18 cellular contexts compared by ENCODE assay signal in the genomic region with DNA sequence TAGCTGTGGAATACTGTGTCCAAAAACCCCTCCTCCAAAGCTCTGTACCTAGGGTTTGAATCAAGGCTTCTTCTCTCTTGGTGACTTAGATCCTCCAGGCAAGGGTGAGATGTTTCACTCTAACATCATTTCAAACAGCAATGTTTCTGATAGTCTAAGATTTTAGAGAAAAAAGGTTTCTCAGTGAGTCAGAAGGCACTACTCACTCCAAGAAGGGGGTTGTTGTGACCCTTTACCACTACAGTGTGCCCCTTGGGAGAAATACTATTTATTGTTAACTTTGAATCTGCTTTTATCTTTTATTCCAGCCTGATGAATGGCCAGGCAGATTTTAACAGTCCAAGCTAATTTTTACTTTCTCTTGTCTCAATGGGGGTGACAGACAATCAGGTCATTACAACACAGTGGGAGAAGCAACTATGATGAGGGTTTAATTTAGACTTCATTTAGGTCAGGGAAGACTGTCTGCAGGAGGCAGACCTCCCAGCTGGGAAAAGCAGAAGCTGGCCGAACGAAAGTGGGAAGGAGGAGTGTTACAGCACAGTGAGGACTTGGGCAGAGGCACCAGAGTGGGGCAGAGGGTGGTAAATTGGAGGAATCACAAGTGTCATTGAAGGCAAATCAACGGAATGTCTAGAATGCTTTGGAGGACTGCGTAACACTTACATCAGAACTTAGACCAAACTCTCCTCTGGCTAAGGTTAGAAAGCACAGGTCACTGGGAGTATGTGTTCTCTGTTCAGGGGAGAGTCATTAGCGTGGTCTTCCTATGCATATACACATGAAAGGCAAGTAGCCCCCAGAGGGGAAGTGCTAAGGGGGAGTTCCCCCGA. TPM values are rescaled to one million over a fixed set of nuclear protein-coding genes. Genes with fewer than 3 reads are reported as not detected.
DNase-seq lines count a peak whose midpoint lies in the region; ATAC-seq, FAIRE-seq and TF ChIP-seq lines count a peak whose summit lies in the region.
"Had no signal": no experiment of that assay in that cellular context is flagged by ENCODE, and none has a peak within 500 bp of the region (broad histone marks: within the 10 kb centered on the region; RNA-seq: fewer than 3 reads in every experiment).

No MANE protein-coding gene starts in this region.

- peaks cover 15% of the 10 kb centered on the region for H3K4me1 Mint-ChIP-seq in astrocyte (ENCODE audit: low read depth, unreplicated experiment)
- H3K4me1 Mint-ChIP-seq in neural crest cell: peaks cover 12% of the 10 kb centered on the region
- H3K4me1 Mint-ChIP-seq in osteocyte (ENCODE audit: unreplicated experiment): peaks cover 15% of the 10 kb centered on the region

- H3K4me3 ChIP-seq in astrocyte (ENCODE audit: insufficient read depth, low read depth, low read length) (no peak overlapping the region), gastrocnemius medialis (no peak overlapping the region)

- H3K4me2 ChIP-seq in astrocyte (ENCODE audit: low read length): peak overlapping the region; percentile 78

- TF ChIP-seq CTCF in astrocyte (IDR thresholded peaks at IDR 0.05; ENCODE audit: insufficient read depth, low read depth, low read length): no peak
- no peak for TF ChIP-seq CTCF in neural crest cell (conservative IDR thresholded peaks at IDR 0.05)
- no peak for TF ChIP-seq CTCF in gastrocnemius medialis (IDR thresholded peaks at IDR 0.05 in 4 of 5, conservative IDR thresholded peaks at IDR 0.05 in 1 of 5)
- TF ChIP-seq CTCF in osteocyte (IDR thresholded peaks at IDR 0.05): no peak

- H2AFZ ChIP-seq in astrocyte (ENCODE audit: low read depth, low read length): no peak overlapping the region

- TF ChIP-seq POLR2A in gastrocnemius medialis (IDR thresholded peaks at IDR 0.05): no peak

- H3K36me3 Mint-ChIP-seq in astrocyte (ENCODE audit: low read depth, unreplicated experiment): peaks cover 6% of the 10 kb centered on the region
- no peaks in the 10 kb centered on the region for H3K36me3 Mint-ChIP-seq in neural crest cell (ENCODE audit: low read depth)
- H3K36me3 Mint-ChIP-seq in osteocyte (ENCODE audit: unreplicated experiment): no peaks in the 10 kb centered on the region

- intact Hi-C loops in gastrocnemius medialis (cut with DNase I; ENCODE audit: low total_unique reads): no loop called here

- peak overlapping the region; percentile 62 for H3K9ac ChIP-seq in astrocyte (ENCODE audit: low read length)

- H3K79me2 ChIP-seq in astrocyte (ENCODE audit: insufficient read depth, low read length): no peaks in the 10 kb centered on the region

- peaks cover 2% of the 10 kb centered on the region for H3K27me3 ChIP-seq in astrocyte (ENCODE audit: insufficient read depth, low read length)
- no peaks in the 10 kb centered on the region for H3K27me3 ChIP-seq in gastrocnemius medialis

- H3K4me1 ChIP-seq in astrocyte (ENCODE audit: insufficient read depth, low read length): peaks cover 16% of the 10 kb centered on the region
- H3K4me1 ChIP-seq in gastrocnemius medialis: no peaks in the 10 kb centered on the region

- H3K27ac ChIP-seq in astrocyte (ENCODE audit: low read depth, low read length) (peak overlapping the region; percentile 57), gastrocnemius medialis (no peak overlapping the region)

- H3K27me3 Mint-ChIP-seq in astrocyte (ENCODE audit: low read depth, unreplicated experiment) (no peaks in the 10 kb centered on the region), neural crest cell (ENCODE audit: low read depth) (no peaks in the 10 kb centered on the region), osteocyte (ENCODE audit: unreplicated experiment) (no peaks in the 10 kb centered on the region)

- H3K4me3 Mint-ChIP-seq in astrocyte (ENCODE audit: unreplicated experiment) (no peak overlapping the region), neural crest cell (no peak overlapping the region), osteocyte (ENCODE audit: unreplicated experiment) (no peak overlapping the region)
- H3K4me3 Mint-ChIP-seq: activated CD8-positive, alpha-beta memory T cell treated with anti-CD3 and anti-CD28 coated beads, Interleukin-2, amount 10 ng/mL, durations not matched to agents 7 days and 5 days had no signal

- no peak for ATAC-seq in gastrocnemius medialis
- no peak for ATAC-seq in HG03159 (IDR thresholded peaks at IDR 0.05; ENCODE audit: unreplicated experiment)
- ATAC-seq: activated CD8-positive, alpha-beta memory T cell treated with anti-CD3 and anti-CD28 coated beads, Interleukin-2, amount 10 ng/mL, durations not matched to agents 7 days and 5 days; HepG2 had no signal

- peak overlapping the region; percentile 56 for H3K27ac Mint-ChIP-seq in astrocyte (ENCODE audit: unreplicated experiment)
- H3K27ac Mint-ChIP-seq in neural crest cell (ENCODE audit: unreplicated experiment): peak overlapping the region; percentile 32
- H3K27ac Mint-ChIP-seq in osteocyte (ENCODE audit: unreplicated experiment): no peak overlapping the region
- H3K27ac Mint-ChIP-seq: activated CD8-positive, alpha-beta memory T cell treated with anti-CD3 and anti-CD28 coated beads, Interleukin-2, amount 10 ng/mL, durations not matched to agents 7 days and 5 days had no signal

- in situ Hi-C loops in gastrocnemius medialis (cut with MboI; ENCODE audit: low sequenced_read_pairs in 4 of 4): no loop called here

- H3K9me3 ChIP-seq in astrocyte (ENCODE audit: insufficient read depth, low read depth, low read length) (no peaks in the 10 kb centered on the region), gastrocnemius medialis (no peaks in the 10 kb centered on the region)

- DNase-seq in NOMO-1 treated with DMSO at 0.1 percent for 48 hours (lab: John Stamatoyannopoulos, UW; ENCODE audit: unreplicated experiment): peak; percentile 7
- DNase-seq in NOMO-1 treated with dmso at 0.1 percent for 144 hours (lab: John Stamatoyannopoulos, UW; ENCODE audit: unreplicated experiment): no peak
- peak; percentile 92 for DNase-seq in astrocyte (ENCODE audit: low read depth)
- DNase-seq in neural crest cell (ENCODE audit: low read depth, low spot score): no peak
- no peak for DNase-seq in HPDE6-E6E7 (ENCODE audit: extremely low spot score)
- no peak for DNase-seq in gastrocnemius medialis
- DNase-seq in osteocyte (ENCODE audit: extremely low spot score, unreplicated experiment): no peak
- DNase-seq: activated CD8-positive, alpha-beta memory T cell treated with anti-CD3 and anti-CD28 coated beads, Interleukin-2, amount 10 ng/mL, durations not matched to agents 7 days and 5 days; C1 segment of cervical spinal cord; GF-D8; glutamatergic neuron; NCI-H187; NCI-H446; stimulated activated CD8-positive, alpha-beta memory T cell treated with anti-CD3 and anti-CD28 coated beads, Interleukin-4, amount 100 ng/mL, for 48 hours had no signal

- H4K20me1 ChIP-seq in astrocyte (ENCODE audit: insufficient read depth, low read length): no peaks in the 10 kb centered on the region

- FAIRE-seq in astrocyte (lab: Jason Lieb, UNC): no peak
- FAIRE-seq: A204.1, GM12891, HepG2 had no signal

- H3K9me3 Mint-ChIP-seq in astrocyte (ENCODE audit: unreplicated experiment) (peaks cover 11% of the 10 kb centered on the region), neural crest cell (no peaks in the 10 kb centered on the region), osteocyte (ENCODE audit: unreplicated experiment) (no peaks in the 10 kb centered on the region)

- H3K36me3 ChIP-seq in astrocyte (ENCODE audit: insufficient read depth, low read length) (no peaks in the 10 kb centered on the region), gastrocnemius medialis (no peaks in the 10 kb centered on the region)

RNA-seq across cellular contexts. Expression of a gene that starts 21.2 kb away (rescaled TPM):
- 2.7 and 3.7 TPM in 2 replicates for total RNA-seq in astrocyte
- total RNA-seq in neural crest cell: 0.27 and 0.56 TPM in 2 replicates
- under 1 TPM in 1 of 4 donors, not detected in 3; 0.07 TPM for total RNA-seq in gastrocnemius medialis
- 0.55 and 1.3 TPM in 2 replicates for total RNA-seq in osteocyte
- total RNA-seq: activated CD8-positive, alpha-beta memory T cell treated with anti-CD3 and anti-CD28 coated beads, Interleukin-2, amount 10 ng/mL, durations not matched to agents 7 days and 5 days had no signal

RNA-seq across cellular contexts. Expression of a gene that starts 21.7 kb away (rescaled TPM):
- total RNA-seq in astrocyte (51.3 and 52.7 TPM in 2 replicates), neural crest cell (18.7 and 20.4 TPM in 2 replicates), gastrocnemius medialis (1 to 10 TPM; 1.4 to 7.0 (median 3.8) TPM), osteocyte (21.7 and 24.7 TPM in 2 replicates)

Comparison
In these comparisons a context has a peak if more than half of its experiments do, and no peak if none do; other contexts are left out.
1. DNase-seq: peak in NOMO-1 treated with DMSO at 0.1 percent for 48 hours (single experiment) and astrocyte (single experiment); none in NOMO-1 treated with dmso at 0.1 percent for 144 hours (single experiment), neural crest cell (single experiment), HPDE6-E6E7 (single experiment), gastrocnemius medialis (0 of 2) and osteocyte (single experiment).